In the genomic region with DNA sequence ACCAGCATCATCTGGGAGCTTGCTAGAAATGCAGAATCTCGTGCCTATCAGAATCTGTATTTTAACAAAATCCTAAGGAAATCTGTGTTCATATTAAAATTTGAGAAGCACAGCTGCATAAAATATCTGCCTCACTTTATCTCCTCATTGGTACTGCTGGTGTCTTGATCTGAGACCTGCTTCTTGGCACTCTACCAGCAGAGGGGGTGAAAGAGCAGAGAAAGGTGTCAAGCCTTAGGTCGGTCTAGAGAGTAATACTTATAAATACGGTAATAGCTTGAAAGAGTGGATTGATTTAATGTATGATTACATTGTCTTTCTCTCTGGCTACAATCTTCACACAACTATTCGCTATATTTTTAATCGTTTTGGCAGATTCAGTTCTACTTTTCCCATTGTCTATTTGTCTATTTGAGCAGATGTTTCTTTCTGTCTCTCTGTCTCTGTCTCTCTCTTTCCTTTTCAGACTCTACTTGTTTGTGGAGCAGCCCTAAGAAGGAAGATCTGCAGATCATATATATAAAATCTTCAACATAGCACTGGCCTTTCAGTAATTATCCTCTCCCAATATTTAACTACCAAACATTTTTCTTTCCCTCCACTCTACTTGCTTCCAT, we compare ENCODE assay signal across 8 cellular contexts.
DNase-seq lines count a peak whose midpoint lies in the region; ATAC-seq lines count a peak whose summit lies in the region.

No MANE protein-coding gene starts in this region.

- H3K9ac ChIP-seq in adipocyte (ENCODE audit: low read length) = no peak overlapping the region

- no peaks in the 10 kb centered on the region for H3K27me3 ChIP-seq in adipocyte (replicated peaks; ENCODE audit: control insufficient read depth, insufficient read depth, low read length)

- DNase-seq in activated gamma-delta T cell treated with Interleukin-2 at 50 U/mL for 16 hours (peak; percentile 51), activated gamma-delta T cell (lab: John Stamatoyannopoulos, UW) (no peak), NCI-H1092 (lab: John Stamatoyannopoulos, UW) (peak; percentile 42), T follicular helper cell (ENCODE audit: low read depth) (peak; percentile 38), adipocyte (ENCODE audit: low read depth) (peak; percentile 73), kidney tubule cell (ENCODE audit: low spot score) (peak; percentile 70)
- DNase-seq in stimulated activated CD8-positive, alpha-beta memory T cell treated with anti-CD3 and anti-CD28 coated beads, Interleukin-12 subunit alpha, Interleukin-12 subunit beta, amount 100 ng/mL, for 1 hour (ENCODE audit: low read depth) = peak; percentile 45

- H3K36me3 ChIP-seq in adipocyte (ENCODE audit: control insufficient read depth, insufficient read depth, low read length, severe bottlenecking) = no peaks in the 10 kb centered on the region

- no peaks in the 10 kb centered on the region for H3K9me3 ChIP-seq in adipocyte (ENCODE audit: control insufficient read depth, low read length)

- no peaks in the 10 kb centered on the region for H3K4me1 ChIP-seq in adipocyte (ENCODE audit: control insufficient read depth, insufficient read depth, low read length)

- no peak overlapping the region for H3K4me3 ChIP-seq in adipocyte (ENCODE audit: low read length)

- peak; percentile 99 for ATAC-seq in HG02678 (IDR thresholded peaks at IDR 0.05; ENCODE audit: unreplicated experiment)
